ENCODE assay signal across 12 cellular contexts in the genomic region with DNA sequence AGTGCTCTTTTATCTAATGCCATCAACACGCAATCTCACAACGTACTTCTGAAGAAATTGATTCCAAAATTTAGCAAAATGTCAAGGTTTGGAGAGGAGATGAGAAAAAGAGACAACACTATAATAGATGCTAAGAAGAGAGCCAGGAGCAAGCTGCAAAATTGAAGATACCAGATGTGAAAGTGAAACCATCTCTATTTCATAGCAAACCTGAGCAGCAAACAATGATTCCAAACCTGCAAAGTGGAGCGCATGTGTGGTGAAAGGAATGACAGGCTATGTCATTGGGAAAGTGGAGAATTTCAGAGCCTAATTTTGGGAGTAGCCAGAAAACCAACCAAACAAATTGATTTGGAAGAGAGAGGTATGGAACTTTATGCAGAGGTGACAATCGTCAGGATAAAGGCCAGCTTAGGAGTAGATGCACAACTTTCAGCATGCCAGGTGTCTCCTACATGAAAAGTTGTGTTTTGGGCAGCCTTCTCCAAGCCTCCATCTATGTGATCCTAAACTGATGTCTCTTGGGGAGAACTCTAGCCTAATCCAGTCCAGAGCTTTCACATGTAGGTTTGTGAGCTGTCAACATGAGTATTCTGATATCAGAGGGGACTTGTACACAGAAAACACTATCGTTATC.
DNase-seq lines count a peak whose midpoint lies in the region; ATAC-seq, FAIRE-seq and TF ChIP-seq lines count a peak whose summit lies in the region.
"Had no signal": no experiment of that assay in that cellular context is flagged by ENCODE, and none has a peak within 500 bp of the region (broad histone marks: within the 10 kb centered on the region; RNA-seq: fewer than 3 reads in every experiment).

No MANE protein-coding gene starts in this region.

- H3K4me2 ChIP-seq in HepG2 (ENCODE audit: low read depth, low read length) (peak overlapping the region; percentile 67), neuronal stem cell (ENCODE audit: insufficient read depth, low read length, poor library complexity, severe bottlenecking) (no peak overlapping the region)

- 18% methylated on average over 5 of the region's 5 CpGs for WGBS in HepG2 (ENCODE audit: low lambda C conversion rate)
- WGBS in prostate gland, result 57% methylated on average over 5 of the region's 5 CpGs
- WGBS in neuronal stem cell (ENCODE audit: extremely low coverage in 2 of 2, insufficient read length in 2 of 2, insufficient replicate concordance in 1 of 2), 2 donors, result no CpG with 5 or more reads among the region's 5 CpGs

- H3K23ac ChIP-seq in neuronal stem cell (ENCODE audit: low read depth, low read length, poor library complexity), result no peak overlapping the region

- H3K4me3 ChIP-seq in CD4-positive, CD25-positive, alpha-beta regulatory T cell (ENCODE audit: low read depth, low read length), result peak overlapping the region; percentile 76
- H3K4me3 ChIP-seq in HepG2 (replicated peaks in 1 of 3; ENCODE audit: insufficient read depth in 1 of 3, low read depth in 2 of 3, low read length in 3 of 3) (peak overlapping the region in 2 of 3 experiments; percentile 23 to 41; a peak in 3 of 6 replicates), prostate gland (no peak overlapping the region), neuronal stem cell (ENCODE audit: low read length in 2 of 2) (no peak overlapping the region)
- H3K4me3 ChIP-seq: suprapubic skin had no signal

- no peaks in the 10 kb centered on the region for H3K27me3 ChIP-seq in CD4-positive, CD25-positive, alpha-beta regulatory T cell (ENCODE audit: control insufficient read depth, insufficient read depth, low read length)
- H3K27me3 ChIP-seq in HepG2 (ENCODE audit: control insufficient read depth in 1 of 2, insufficient read depth in 2 of 2, low read length in 2 of 2) (no peaks in the 10 kb centered on the region), prostate gland (replicated peaks; ENCODE audit: insufficient read depth) (no peaks in the 10 kb centered on the region), neuronal stem cell (ENCODE audit: control insufficient read depth in 3 of 3, insufficient read depth in 3 of 3, low read depth in 1 of 3, low read length in 3 of 3) (peaks cover 0 to 4% (median 0%) of the 10 kb centered on the region in 3 experiments)
- H3K27me3 ChIP-seq: suprapubic skin had no signal

- FAIRE-seq in GM19239 (lab: Jason Lieb, UNC) (peak; percentile 42), HepG2 (lab: Jason Lieb, UNC) (no peak)

- DNase-seq in CD4-positive, CD25-positive, alpha-beta regulatory T cell, result peak in 2 of 3 donors; percentile 10 to 53
- DNase-seq in GM19239 (ENCODE audit: insufficient read length, low spot score) (no peak), T-helper 17 cell (no peak), HepG2 (ENCODE audit: low spot score) (no peak), prostate gland (ENCODE audit: low spot score) (no peak), neuronal stem cell (ENCODE audit: low spot score) (no peak), type B pancreatic cell (ENCODE audit: extremely low spot score, unreplicated experiment) (no peak)
- DNase-seq: left cardiac atrium, naive B cell, T-helper 9 cell had no signal

- no peak overlapping the region for H3K27ac ChIP-seq in CD4-positive, CD25-positive, alpha-beta regulatory T cell (ENCODE audit: insufficient read depth, low read length, poor library complexity, severe bottlenecking)
- H3K27ac ChIP-seq in HepG2 (ENCODE audit: extremely low read length, insufficient read depth, low read length) (no peak overlapping the region), prostate gland (no peak overlapping the region), neuronal stem cell (replicated peaks; ENCODE audit: low read length) (no peak overlapping the region)
- H3K27ac ChIP-seq: suprapubic skin had no signal

- CTCF ChIA-PET in HepG2 (lab: Yijun Ruan, JAX; ENCODE audit: low intra/inter-chr PET ratio, low total read pairs), result no interaction called here

- H3K79me1 ChIP-seq in neuronal stem cell (ENCODE audit: low read depth, low read length), result no peaks in the 10 kb centered on the region

- TF ChIP-seq POLR2A in HepG2 (IDR thresholded peaks at IDR 0.05; ENCODE audit: insufficient read depth in 1 of 2, low read depth in 2 of 2, low read length in 2 of 2), result no peak
- no peak for TF ChIP-seq POLR2A in prostate gland (IDR thresholded peaks at IDR 0.05)

- peak overlapping the region; percentile 47 to 84 (median 53) for H3K27ac Mint-ChIP-seq in CD4-positive, CD25-positive, alpha-beta regulatory T cell
- peak overlapping the region; percentile 89 for H3K27ac Mint-ChIP-seq in T-helper 17 cell
- no peak overlapping the region for H3K27ac Mint-ChIP-seq in type B pancreatic cell
- H3K27ac Mint-ChIP-seq: naive B cell had no signal

- BruUV-seq in HepG2 (replicated peaks; lab: Mats Ljungman, UMichigan), result no TSS peak

- peak overlapping the region; percentile 42 to 84 (median 73) for H3K4me3 Mint-ChIP-seq in CD4-positive, CD25-positive, alpha-beta regulatory T cell
- H3K4me3 Mint-ChIP-seq in T-helper 17 cell (peak overlapping the region; percentile 90), type B pancreatic cell (no peak overlapping the region)
- H3K4me3 Mint-ChIP-seq: brain, naive B cell had no signal

- H3K4me1 Mint-ChIP-seq in CD4-positive, CD25-positive, alpha-beta regulatory T cell, result peaks cover 11 to 21% (median 12%) of the 10 kb centered on the region in 4 donors
- H3K4me1 Mint-ChIP-seq in T-helper 17 cell, result peaks cover 18% of the 10 kb centered on the region
- H3K4me1 Mint-ChIP-seq in type B pancreatic cell (ENCODE audit: unreplicated experiment), result peaks cover 6% of the 10 kb centered on the region

- in situ Hi-C loops in HepG2 (cut with HindIII; ENCODE audit: extremely low pct_ligation_motif_present, low pct_unique_long_range_greater_than_20kb), result no loop called here

- no peak overlapping the region for H3K18ac ChIP-seq in neuronal stem cell (ENCODE audit: low read length)

- no peak overlapping the region for H2BK15ac ChIP-seq in neuronal stem cell (ENCODE audit: low read length)

- H3K9me3 ChIP-seq in CD4-positive, CD25-positive, alpha-beta regulatory T cell (ENCODE audit: control insufficient read depth in 2 of 2, low read length in 2 of 2), result no peaks in the 10 kb centered on the region
- H3K9me3 ChIP-seq in T-helper 17 cell (ENCODE audit: control insufficient read depth, low read length, poor library complexity, severe bottlenecking), result no peaks in the 10 kb centered on the region
- H3K9me3 ChIP-seq in HepG2 (ENCODE audit: low read length), result no peaks in the 10 kb centered on the region
- no peaks in the 10 kb centered on the region for H3K9me3 ChIP-seq in prostate gland
- H3K9me3 ChIP-seq in neuronal stem cell (replicated peaks in 1 of 2; ENCODE audit: control insufficient read depth in 2 of 2, insufficient read depth in 1 of 2, low read depth in 1 of 2, low read length in 2 of 2), result no peaks in the 10 kb centered on the region
- H3K9me3 ChIP-seq: suprapubic skin had no signal

- H4K91ac ChIP-seq in neuronal stem cell (ENCODE audit: low read depth, low read length, poor library complexity), result no peak overlapping the region

- H2AFZ ChIP-seq in HepG2 (ENCODE audit: low read length) (peak overlapping the region; percentile 64), neuronal stem cell (ENCODE audit: low read length) (no peak overlapping the region)

- no peaks in the 10 kb centered on the region for H3K36me3 Mint-ChIP-seq in CD4-positive, CD25-positive, alpha-beta regulatory T cell
- H3K36me3 Mint-ChIP-seq in T-helper 17 cell (ENCODE audit: low read depth) (no peaks in the 10 kb centered on the region), type B pancreatic cell (no peaks in the 10 kb centered on the region)
- H3K36me3 Mint-ChIP-seq: brain had no signal

- H2BK12ac ChIP-seq in neuronal stem cell (ENCODE audit: low read length), result no peak overlapping the region

- H3K4ac ChIP-seq in neuronal stem cell (ENCODE audit: low read length), result no peak overlapping the region

- no peak for TF ChIP-seq CTCF in HepG2 (CRISPR knock-in tag; IDR thresholded peaks at IDR 0.05)
- no peak for TF ChIP-seq CTCF in prostate gland (IDR thresholded peaks at IDR 0.05)
- no peak for TF ChIP-seq CTCF in type B pancreatic cell (conservative IDR thresholded peaks at IDR 0.05)

- no peaks in the 10 kb centered on the region for H3K27me3 Mint-ChIP-seq in CD4-positive, CD25-positive, alpha-beta regulatory T cell
- H3K27me3 Mint-ChIP-seq in T-helper 17 cell (peaks cover 6% of the 10 kb centered on the region), type B pancreatic cell (no peaks in the 10 kb centered on the region)
- H3K27me3 Mint-ChIP-seq: brain had no signal

- no peak overlapping the region for H4K8ac ChIP-seq in neuronal stem cell (ENCODE audit: low read depth, low read length)

- H2BK5ac ChIP-seq in neuronal stem cell (ENCODE audit: low read length), result no peak overlapping the region

- ATAC-seq in CD4-positive, CD25-positive, alpha-beta regulatory T cell (ENCODE audit: low read depth in 2 of 2), result peak; percentile 52 to 77
- ATAC-seq in T-helper 17 cell, result peak; percentile 64
- ATAC-seq in HepG2, result peak; percentile 47; the same call in 1 of the 3 replicates
- ATAC-seq: left cardiac atrium had no signal

- TF ChIP-seq EP300 in HepG2 (IDR thresholded peaks at IDR 0.05; ENCODE audit: low read depth in 2 of 2, low read length in 2 of 2), result no peak
- no peak for TF ChIP-seq EP300 in HepG2 (CRISPR knock-in tag; IDR thresholded peaks at IDR 0.05; ENCODE audit: borderline replicate concordance)

- H2BK120ac ChIP-seq in neuronal stem cell (ENCODE audit: low read depth, low read length), result no peak overlapping the region

- no peaks in the 10 kb centered on the region for H3K36me3 ChIP-seq in CD4-positive, CD25-positive, alpha-beta regulatory T cell (ENCODE audit: control insufficient read depth, insufficient read depth, low read length)
- no peaks in the 10 kb centered on the region for H3K36me3 ChIP-seq in HepG2 (replicated peaks in 1 of 2; ENCODE audit: control insufficient read depth in 1 of 2, insufficient read depth in 2 of 2, low read length in 2 of 2)
- H3K36me3 ChIP-seq in prostate gland, result no peaks in the 10 kb centered on the region
- no peaks in the 10 kb centered on the region for H3K36me3 ChIP-seq in neuronal stem cell (replicated peaks in 1 of 2; ENCODE audit: control insufficient read depth in 2 of 2, insufficient read depth in 2 of 2, low read length in 2 of 2)
- H3K36me3 ChIP-seq: suprapubic skin had no signal

- H3K79me2 ChIP-seq in HepG2 (ENCODE audit: insufficient read depth, low read length), result no peaks in the 10 kb centered on the region

- H3K9me3 Mint-ChIP-seq in CD4-positive, CD25-positive, alpha-beta regulatory T cell, result peaks cover 0 to 3% (median 0%) of the 10 kb centered on the region in 7 donors
- no peaks in the 10 kb centered on the region for H3K9me3 Mint-ChIP-seq in type B pancreatic cell
- H3K9me3 Mint-ChIP-seq: brain had no signal

- TF ChIP-seq RAD21 in HepG2 (CRISPR knock-in tag; IDR thresholded peaks at IDR 0.05), result no peak

- H4K20me1 ChIP-seq in HepG2 (ENCODE audit: insufficient read depth, low read length), result no peaks in the 10 kb centered on the region

- peaks cover 13% of the 10 kb centered on the region for H3K4me1 ChIP-seq in CD4-positive, CD25-positive, alpha-beta regulatory T cell (ENCODE audit: control insufficient read depth, insufficient read depth, low read length, poor library complexity, severe bottlenecking)
- H3K4me1 ChIP-seq in HepG2 (ENCODE audit: insufficient read depth, low read length) (peaks cover 10% of the 10 kb centered on the region; the same call in 1 of the 2 replicates), prostate gland (replicated peaks) (no peaks in the 10 kb centered on the region), neuronal stem cell (ENCODE audit: control insufficient read depth in 2 of 2, insufficient read depth in 1 of 2, low read depth in 1 of 2, low read length in 2 of 2) (peaks cover 0 to 3% of the 10 kb centered on the region in 2 donors)

- no peak overlapping the region for H3K14ac ChIP-seq in neuronal stem cell (ENCODE audit: low read length)

- intact Hi-C loops in HepG2 (cut with micrococcal nuclease; ENCODE audit: unreplicated experiment) (no loop called here), prostate gland (cut with DNase I) (no loop called here)

- POLR2A ChIA-PET in HepG2 (lab: Yijun Ruan, JAX), result no interaction called here

- H2AK5ac ChIP-seq in neuronal stem cell (ENCODE audit: low read depth, low read length), result no peak overlapping the region

- H3K9ac ChIP-seq in HepG2 (ENCODE audit: insufficient read depth, low read depth, low read length) (no peak overlapping the region), neuronal stem cell (ENCODE audit: low read depth, low read length, poor library complexity) (no peak overlapping the region)

Comparison
In these comparisons a context has a peak if more than half of its experiments do, and no peak if none do; other contexts are left out.
1. DNase-seq: peak in CD4-positive, CD25-positive, alpha-beta regulatory T cell (2 of 3); none in GM19239 (single experiment), T-helper 17 cell (0 of 3), HepG2 (single experiment), prostate gland (single experiment), neuronal stem cell (single experiment) and type B pancreatic cell (single experiment).
2. H3K4me3 ChIP-seq: peak in CD4-positive, CD25-positive, alpha-beta regulatory T cell (single experiment) and HepG2 (2 of 3); none in prostate gland (0 of 2) and neuronal stem cell (0 of 2).
3. Peak in every context shown above with its lines, with median percentiles within 50 percentile points of each other: ATAC-seq.